1 cellular context compared by ENCODE assay signal in the genomic region with DNA sequence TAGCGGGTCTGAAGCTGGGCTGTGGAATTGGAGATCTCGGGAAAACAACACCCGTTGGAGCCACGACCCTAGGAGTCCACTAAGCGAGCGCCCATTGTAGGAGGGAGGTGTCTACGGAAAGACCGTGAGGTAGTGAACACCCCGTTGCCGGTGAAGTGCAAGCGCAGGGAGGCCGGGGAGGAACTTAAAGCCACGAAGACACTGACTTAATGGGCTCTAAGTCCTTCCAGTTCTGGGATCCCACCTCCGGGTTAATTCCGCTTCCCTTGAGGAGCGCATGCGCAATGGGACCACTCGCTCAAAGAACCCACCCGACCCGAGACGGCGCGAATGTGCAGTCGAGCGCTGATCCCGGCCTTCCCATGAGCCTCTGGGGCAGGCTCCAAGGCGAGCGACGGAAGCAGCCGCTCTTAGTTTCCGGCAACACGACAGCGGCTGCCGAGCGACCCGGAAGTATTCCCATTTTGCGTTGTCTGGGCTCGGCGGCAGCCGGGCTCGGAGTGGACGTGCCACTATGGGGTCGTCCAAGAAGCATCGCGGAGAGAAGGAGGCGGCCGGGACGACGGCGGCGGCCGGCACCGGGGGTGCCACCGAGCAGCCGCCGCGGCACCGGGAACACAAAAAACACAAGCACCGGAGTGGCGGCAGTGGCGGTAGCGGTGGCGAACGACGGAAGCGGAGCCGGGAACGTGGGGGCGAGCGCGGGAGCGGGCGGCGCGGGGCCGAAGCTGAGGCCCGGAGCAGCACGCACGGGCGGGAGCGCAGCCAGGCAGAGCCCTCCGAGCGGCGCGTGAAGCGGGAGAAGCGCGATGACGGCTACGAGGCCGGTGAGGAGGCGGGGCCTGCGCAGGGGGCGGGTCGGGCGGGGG.
TF ChIP-seq lines count a peak whose summit lies in the region.

A gene with protein sequence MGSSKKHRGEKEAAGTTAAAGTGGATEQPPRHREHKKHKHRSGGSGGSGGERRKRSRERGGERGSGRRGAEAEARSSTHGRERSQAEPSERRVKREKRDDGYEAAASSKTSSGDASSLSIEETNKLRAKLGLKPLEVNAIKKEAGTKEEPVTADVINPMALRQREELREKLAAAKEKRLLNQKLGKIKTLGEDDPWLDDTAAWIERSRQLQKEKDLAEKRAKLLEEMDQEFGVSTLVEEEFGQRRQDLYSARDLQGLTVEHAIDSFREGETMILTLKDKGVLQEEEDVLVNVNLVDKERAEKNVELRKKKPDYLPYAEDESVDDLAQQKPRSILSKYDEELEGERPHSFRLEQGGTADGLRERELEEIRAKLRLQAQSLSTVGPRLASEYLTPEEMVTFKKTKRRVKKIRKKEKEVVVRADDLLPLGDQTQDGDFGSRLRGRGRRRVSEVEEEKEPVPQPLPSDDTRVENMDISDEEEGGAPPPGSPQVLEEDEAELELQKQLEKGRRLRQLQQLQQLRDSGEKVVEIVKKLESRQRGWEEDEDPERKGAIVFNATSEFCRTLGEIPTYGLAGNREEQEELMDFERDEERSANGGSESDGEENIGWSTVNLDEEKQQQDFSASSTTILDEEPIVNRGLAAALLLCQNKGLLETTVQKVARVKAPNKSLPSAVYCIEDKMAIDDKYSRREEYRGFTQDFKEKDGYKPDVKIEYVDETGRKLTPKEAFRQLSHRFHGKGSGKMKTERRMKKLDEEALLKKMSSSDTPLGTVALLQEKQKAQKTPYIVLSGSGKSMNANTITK (plus strand): TSS at position 468 of the 869 bp plus-strand sequence. CDS start 47 bp downstream, at position 515.

TF ChIP-seq in liver, 16 proteins besides CTCF, POLR2A, EP300 and RAD21 (continued from another document):
- TF ChIP-seq REST (IDR thresholded peaks at IDR 0.05) (peak; percentile 39), HNF4G (IDR thresholded peaks at IDR 0.05) (no peak), HNF4A (conservative IDR thresholded peaks at IDR 0.05) (peak in 1 of 2 donors; percentile 21), TAF1 (conservative IDR thresholded peaks at IDR 0.05) (peak; percentile 92), ZBTB33 (IDR thresholded peaks at IDR 0.05) (no peak), NR2F2 (IDR thresholded peaks at IDR 0.05) (peak; percentile 38), RXRA (IDR thresholded peaks at IDR 0.05) (peak; percentile 86 to 89), SP1 (IDR thresholded peaks at IDR 0.05) (peak; percentile 63), YY1 (IDR thresholded peaks at IDR 0.05) (peak; percentile 96), JUND (IDR thresholded peaks at IDR 0.05) (no peak), FOXA1 (IDR thresholded peaks at IDR 0.05) (peak; percentile 22), GABPA (IDR thresholded peaks at IDR 0.05 in 1 of 2, conservative IDR thresholded peaks at IDR 0.05 in 1 of 2) (peak; percentile 87 to 100)
- TF ChIP-seq, protein P1, sequence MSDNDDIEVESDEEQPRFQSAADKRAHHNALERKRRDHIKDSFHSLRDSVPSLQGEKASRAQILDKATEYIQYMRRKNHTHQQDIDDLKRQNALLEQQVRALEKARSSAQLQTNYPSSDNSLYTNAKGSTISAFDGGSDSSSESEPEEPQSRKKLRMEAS (IDR thresholded peaks at IDR 0.05), result no peak
